In the genomic region with DNA sequence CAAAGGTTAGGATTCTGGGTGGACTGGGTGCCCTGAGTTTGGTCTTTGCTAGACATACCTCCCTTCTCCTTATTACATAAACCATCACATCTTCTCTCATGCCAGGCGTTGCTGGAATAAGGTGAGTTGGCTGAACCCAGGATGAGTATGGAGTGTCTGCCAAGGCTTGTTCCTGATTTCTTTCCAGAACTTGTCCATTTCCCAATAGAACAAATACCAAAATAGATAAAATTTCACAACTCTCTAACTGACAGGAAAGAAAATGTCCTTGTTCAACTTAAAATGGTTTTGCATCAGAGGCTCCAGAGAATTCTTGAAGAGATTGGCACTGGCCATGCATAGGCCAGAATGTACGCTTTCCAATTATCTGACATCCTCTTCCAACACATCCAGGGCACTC, we compare ENCODE assay signal across 17 cellular contexts.
DNase-seq lines count a peak whose midpoint lies in the region; ATAC-seq, FAIRE-seq and TF ChIP-seq lines count a peak whose summit lies in the region.
"Had no signal": no experiment of that assay in that cellular context is flagged by ENCODE, and none has a peak within 500 bp of the region (broad histone marks: within the 10 kb centered on the region; RNA-seq: fewer than 3 reads in every experiment).

No MANE protein-coding gene starts in this region.

- TF ChIP-seq RAD21 in liver (IDR thresholded peaks at IDR 0.05) (peak; percentile 29 to 46), HepG2 (CRISPR knock-in tag; IDR thresholded peaks at IDR 0.05) (no peak)

- CTCF ChIA-PET in HepG2 (lab: Yijun Ruan, JAX; ENCODE audit: low intra/inter-chr PET ratio, low total read pairs): no interaction called here

- no peak for TF ChIP-seq POLR2A in HepG2 (IDR thresholded peaks at IDR 0.05; ENCODE audit: insufficient read depth in 1 of 2, low read depth in 2 of 2, low read length in 2 of 2)

- H2AFZ ChIP-seq in HepG2 (ENCODE audit: low read length): no peak overlapping the region

- 29% methylated on average over 2 of the region's 2 CpGs for WGBS in liver
- WGBS in HepG2 (ENCODE audit: low lambda C conversion rate): 12% methylated on average over 2 of the region's 2 CpGs

- no peaks in the 10 kb centered on the region for H4K20me1 ChIP-seq in HepG2 (ENCODE audit: insufficient read depth, low read length)
- H4K20me1 ChIP-seq: BLaER1 had no signal

- H3K27me3 ChIP-seq in liver (ENCODE audit: control insufficient read depth in 4 of 4, insufficient read depth in 4 of 4, low read length in 3 of 4) (no peaks in the 10 kb centered on the region), HepG2 (ENCODE audit: control insufficient read depth in 1 of 2, insufficient read depth in 2 of 2, low read length in 2 of 2) (no peaks in the 10 kb centered on the region)
- H3K27me3 ChIP-seq: BLaER1 had no signal

- no peak for TF ChIP-seq CTCF in liver (IDR thresholded peaks at IDR 0.05; ENCODE audit: low read depth, low read length, missing input control)
- TF ChIP-seq CTCF in HepG2 (CRISPR knock-in tag; IDR thresholded peaks at IDR 0.05): no peak

- in situ Hi-C loops in HepG2 (cut with HindIII; ENCODE audit: extremely low pct_ligation_motif_present, low pct_unique_long_range_greater_than_20kb): no loop called here

- no peaks in the 10 kb centered on the region for H3K36me3 ChIP-seq in liver (ENCODE audit: control insufficient read depth in 4 of 4, insufficient read depth in 3 of 4, low read depth in 1 of 4, low read length in 3 of 4)
- no peaks in the 10 kb centered on the region for H3K36me3 ChIP-seq in HepG2 (replicated peaks in 1 of 2; ENCODE audit: control insufficient read depth in 1 of 2, insufficient read depth in 2 of 2, low read length in 2 of 2)
- H3K36me3 ChIP-seq: BLaER1, HAP-1 had no signal

- intact Hi-C loops in HepG2 (cut with micrococcal nuclease; ENCODE audit: unreplicated experiment): no loop called here

- H3K9ac ChIP-seq in liver (ENCODE audit: low read depth in 1 of 2, low read length in 2 of 2) (no peak overlapping the region), HepG2 (ENCODE audit: insufficient read depth, low read depth, low read length) (no peak overlapping the region)
- H3K9ac ChIP-seq: BLaER1 had no signal

- POLR2A ChIA-PET in HepG2 (lab: Yijun Ruan, JAX): no interaction called here

- H3K4me2 ChIP-seq in HepG2 (ENCODE audit: low read depth, low read length): no peak overlapping the region
- H3K4me2 ChIP-seq: BLaER1 had no signal

- H3K27ac ChIP-seq in liver (ENCODE audit: low read depth in 1 of 2, low read length in 2 of 2) (peak overlapping the region; percentile 39 to 69), HepG2 (ENCODE audit: extremely low read length, insufficient read depth, low read length) (no peak overlapping the region)
- H3K27ac ChIP-seq: BLaER1 had no signal

- DNase-seq in HepG2 (ENCODE audit: low spot score) (no peak), inferior parietal cortex (ENCODE audit: extremely low spot score) (peak; percentile 33), superior temporal gyrus (ENCODE audit: extremely low spot score) (peak; percentile 57)
- DNase-seq: 8988T; CD4-positive, alpha-beta memory T cell; DMS153; DMS79; GDM1 had no signal

- no peak for FAIRE-seq in HepG2 (lab: Jason Lieb, UNC)
- FAIRE-seq: GM12892, H1, HTR-8/SVneo had no signal

- TF ChIP-seq EP300 in HepG2 (IDR thresholded peaks at IDR 0.05; ENCODE audit: low read depth in 2 of 2, low read length in 2 of 2): no peak
- TF ChIP-seq EP300 in HepG2 (CRISPR knock-in tag; IDR thresholded peaks at IDR 0.05; ENCODE audit: borderline replicate concordance): no peak

- H3K79me2 ChIP-seq in HepG2 (ENCODE audit: insufficient read depth, low read length): no peaks in the 10 kb centered on the region

- H3K4me3 ChIP-seq in liver (ENCODE audit: low read depth in 1 of 3, low read length in 3 of 3) (no peak overlapping the region), HepG2 (replicated peaks in 1 of 3; ENCODE audit: insufficient read depth in 1 of 3, low read depth in 2 of 3, low read length in 3 of 3) (no peak overlapping the region)
- H3K4me3 ChIP-seq: BLaER1, HAP-1 had no signal

- ATAC-seq in HepG2 (no peak), GM18520 (IDR thresholded peaks at IDR 0.05; ENCODE audit: unreplicated experiment) (no peak), HG03175 (IDR thresholded peaks at IDR 0.05; ENCODE audit: unreplicated experiment) (no peak), GM21515 (IDR thresholded peaks at IDR 0.05; ENCODE audit: unreplicated experiment) (no peak)

- H3K4me1 ChIP-seq in liver (ENCODE audit: control insufficient read depth in 4 of 4, insufficient read depth in 4 of 4, low read length in 3 of 4) (peaks cover 6 to 35% (median 31%) of the 10 kb centered on the region in 4 donors), HepG2 (ENCODE audit: insufficient read depth, low read length) (0 out of 2 replicates have a peak, but pooled peaks cover 6% of the 10 kb centered on the region)
- H3K4me1 ChIP-seq: BLaER1, HAP-1 had no signal

- H3K9me3 ChIP-seq in liver (ENCODE audit: control insufficient read depth in 4 of 4, low read length in 3 of 4): no peaks in the 10 kb centered on the region
- H3K9me3 ChIP-seq in HepG2 (ENCODE audit: low read length): peaks cover 7% of the 10 kb centered on the region; the same call in 1 of the 2 replicates
- H3K9me3 ChIP-seq: HAP-1 had no signal

- no TSS peak for BruUV-seq in HepG2 (replicated peaks; lab: Mats Ljungman, UMichigan)

TF ChIP-seq in liver, 16 proteins besides CTCF, POLR2A, EP300 and RAD21 (continues in another document):
- TF ChIP-seq FOXA2 (IDR thresholded peaks at IDR 0.05) (no peak), EGR1 (IDR thresholded peaks at IDR 0.05; ENCODE audit: low read depth in 2 of 2) (no peak), JUND (IDR thresholded peaks at IDR 0.05) (peak; percentile 77 to 84), SP1 (IDR thresholded peaks at IDR 0.05) (peak; percentile 65), HNF4G (IDR thresholded peaks at IDR 0.05) (peak; percentile 14), ATF3 (IDR thresholded peaks at IDR 0.05) (peak; percentile 38)
- TF ChIP-seq, protein P1, sequence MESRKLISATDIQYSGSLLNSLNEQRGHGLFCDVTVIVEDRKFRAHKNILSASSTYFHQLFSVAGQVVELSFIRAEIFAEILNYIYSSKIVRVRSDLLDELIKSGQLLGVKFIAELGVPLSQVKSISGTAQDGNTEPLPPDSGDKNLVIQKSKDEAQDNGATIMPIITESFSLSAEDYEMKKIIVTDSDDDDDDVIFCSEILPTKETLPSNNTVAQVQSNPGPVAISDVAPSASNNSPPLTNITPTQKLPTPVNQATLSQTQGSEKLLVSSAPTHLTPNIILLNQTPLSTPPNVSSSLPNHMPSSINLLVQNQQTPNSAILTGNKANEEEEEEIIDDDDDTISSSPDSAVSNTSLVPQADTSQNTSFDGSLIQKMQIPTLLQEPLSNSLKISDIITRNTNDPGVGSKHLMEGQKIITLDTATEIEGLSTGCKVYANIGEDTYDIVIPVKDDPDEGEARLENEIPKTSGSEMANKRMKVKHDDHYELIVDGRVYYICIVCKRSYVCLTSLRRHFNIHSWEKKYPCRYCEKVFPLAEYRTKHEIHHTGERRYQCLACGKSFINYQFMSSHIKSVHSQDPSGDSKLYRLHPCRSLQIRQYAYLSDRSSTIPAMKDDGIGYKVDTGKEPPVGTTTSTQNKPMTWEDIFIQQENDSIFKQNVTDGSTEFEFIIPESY (IDR thresholded peaks at IDR 0.05): peak; percentile 76

TF ChIP-seq in HepG2, 621 proteins besides CTCF, POLR2A, EP300 and RAD21:
- TF ChIP-seq ZBTB34 (CRISPR knock-in tag; IDR thresholded peaks at IDR 0.05): no peak
- no peak for TF ChIP-seq CREM (IDR thresholded peaks at IDR 0.05)
- no peak for TF ChIP-seq CREM (CRISPR knock-in tag; IDR thresholded peaks at IDR 0.05)
- no peak for TF ChIP-seq DDIT3 (CRISPR knock-in tag; IDR thresholded peaks at IDR 0.05)
- TF ChIP-seq POLR2AphosphoS5 (IDR thresholded peaks at IDR 0.05; ENCODE audit: low read depth, low read length): no peak
- TF ChIP-seq TAF1 (CRISPR knock-in tag; IDR thresholded peaks at IDR 0.05): no peak
- no peak for TF ChIP-seq JUNB (CRISPR knock-in tag; IDR thresholded peaks at IDR 0.05; ENCODE audit: borderline replicate concordance)
- no peak for TF ChIP-seq ZNF546 (CRISPR knock-in tag; conservative IDR thresholded peaks at IDR 0.05)
- no peak for TF ChIP-seq ZNF788 (CRISPR knock-in tag; IDR thresholded peaks at IDR 0.05; ENCODE audit: borderline replicate concordance)
- TF ChIP-seq ZNF639 (CRISPR knock-in tag; conservative IDR thresholded peaks at IDR 0.05): no peak
